In the genomic region with DNA sequence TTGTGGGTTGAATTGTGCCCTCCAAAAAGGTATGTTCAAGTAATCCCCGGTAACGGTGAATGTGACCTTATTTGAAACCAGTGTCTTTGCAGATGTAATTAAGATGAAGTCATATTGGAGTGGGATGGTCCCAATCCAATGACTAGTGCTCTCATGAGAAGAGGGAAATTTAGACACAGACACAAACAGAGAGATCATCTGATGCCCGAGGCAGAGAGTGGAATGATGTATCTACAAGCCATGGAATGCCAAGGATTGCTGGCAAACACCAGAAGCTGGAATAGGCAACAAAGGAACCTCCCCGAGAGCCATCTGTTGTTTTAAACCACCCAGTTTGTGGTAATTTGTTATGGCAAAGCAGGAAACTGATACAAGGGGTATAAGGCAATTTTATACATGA, we compare ENCODE assay signal across 14 cellular contexts.
"Had no signal": no experiment of that assay in that cellular context is flagged by ENCODE, and none has a peak within 500 bp of the region (broad histone marks: within the 10 kb centered on the region; RNA-seq: fewer than 3 reads in every experiment).

No MANE protein-coding gene starts in this region.

- H3K4me3 ChIP-seq: breast epithelium, right atrium auricular region had no signal

- H3K27me3 ChIP-seq: right atrium auricular region had no signal

- H3K27ac Mint-ChIP-seq: activated CD4-positive, alpha-beta memory T cell treated with anti-CD3 and anti-CD28 coated beads for 36 hours; activated naive CD8-positive, alpha-beta T cell treated with anti-CD3 and anti-CD28 coated beads, Interleukin-2, amount 10 ng/mL, durations not matched to agents 7 days and 5 days; naive B cell had no signal

- H3K36me3 ChIP-seq: breast epithelium, right atrium auricular region had no signal

- H3K4me3 Mint-ChIP-seq: activated CD4-positive, alpha-beta memory T cell treated with anti-CD3 and anti-CD28 coated beads for 36 hours; activated naive CD8-positive, alpha-beta T cell treated with anti-CD3 and anti-CD28 coated beads, Interleukin-2, amount 10 ng/mL, durations not matched to agents 7 days and 5 days; naive B cell had no signal

- H3K27ac ChIP-seq: breast epithelium, right atrium auricular region, VCaP had no signal

- H3K4me1 ChIP-seq: breast epithelium, right atrium auricular region had no signal

- DNase-seq: activated CD4-positive, alpha-beta memory T cell treated with anti-CD3 and anti-CD28 coated beads for 36 hours; activated gamma-delta T cell treated with Interleukin-2 at 50 U/mL for 16 hours; activated naive CD8-positive, alpha-beta T cell treated with anti-CD3 and anti-CD28 coated beads, Interleukin-2, amount 10 ng/mL, durations not matched to agents 7 days and 5 days; activated T-cell treated with anti-CD3 and anti-CD28 coated beads, Interleukin-2, amount 50 U/mL, for 48 hours; anterior cingulate cortex; hippocampal formation; naive B cell; stimulated activated CD4-positive, alpha-beta T cell treated with anti-CD3 and anti-CD28 coated beads, Interleukin-1b, Interleukin-23, amount 100 ng/mL, for 48 hours; stimulated activated naive CD4-positive, alpha-beta T cell treated with Interleukin-2 at 50 U/mL for 16 hours; SW 1271; trophoblast cell had no signal

- H3K27me3 Mint-ChIP-seq: activated CD4-positive, alpha-beta memory T cell treated with anti-CD3 and anti-CD28 coated beads for 36 hours; activated naive CD8-positive, alpha-beta T cell treated with anti-CD3 and anti-CD28 coated beads, Interleukin-2, amount 10 ng/mL, durations not matched to agents 7 days and 5 days; naive B cell had no signal
